Comparison of ENCODE assay signal across 25 cellular contexts in the genomic region with DNA sequence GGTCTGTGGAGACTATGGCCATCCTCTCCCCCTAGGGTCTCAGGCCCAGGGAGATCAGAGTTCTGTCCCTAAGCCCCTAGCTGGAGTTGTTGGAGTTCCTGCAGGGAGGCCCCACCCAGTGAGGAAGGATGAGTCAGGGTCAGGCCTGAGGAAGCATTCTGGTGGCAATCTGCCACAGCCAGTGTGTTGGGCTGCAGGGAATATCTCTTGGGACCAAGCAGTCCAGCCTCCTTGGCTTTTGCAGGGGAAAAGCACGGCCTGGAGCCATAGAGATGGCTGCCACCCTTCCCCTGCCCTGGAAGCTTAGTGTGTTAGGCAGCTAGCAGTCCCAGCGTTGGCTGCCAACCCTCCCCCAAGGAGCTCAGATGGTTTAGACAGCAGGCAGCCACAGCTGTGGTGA.
DNase-seq lines count a peak whose midpoint lies in the region; ATAC-seq and TF ChIP-seq lines count a peak whose summit lies in the region.
"Had no signal": no experiment of that assay in that cellular context is flagged by ENCODE, and none has a peak within 500 bp of the region (broad histone marks: within the 10 kb centered on the region; RNA-seq: fewer than 3 reads in every experiment).

No MANE protein-coding gene starts in this region.

- H3K27me3 Mint-ChIP-seq in activated CD8-positive, alpha-beta T cell treated with anti-CD3 and anti-CD28 coated beads for 36 hours: no peaks in the 10 kb centered on the region
- H3K27me3 Mint-ChIP-seq: activated naive CD4-positive, alpha-beta T cell treated with anti-CD3 and anti-CD28 coated beads, Interleukin-2, amount 50 U/mL, for 24 hours; dendritic cell treated with granulocyte-macrophage colony-stimulating factor and Interleukin-4, amounts not matched to agents 40 ng/mL and 50 ng/mL, for 4 days; stimulated activated memory B cell treated with anti-CD40 and anti-IgM and Interleukin-4, amounts not matched to agents 10 μg/mL and 1 μg/mL and 100 μg/mL, for 72 hours had no signal

- no peaks in the 10 kb centered on the region for H3K36me3 Mint-ChIP-seq in activated CD8-positive, alpha-beta T cell treated with anti-CD3 and anti-CD28 coated beads for 36 hours (ENCODE audit: low read depth)
- H3K36me3 Mint-ChIP-seq: activated naive CD4-positive, alpha-beta T cell treated with anti-CD3 and anti-CD28 coated beads, Interleukin-2, amount 50 U/mL, for 24 hours; immature natural killer cell; stimulated activated memory B cell treated with anti-CD40 and anti-IgM and Interleukin-4, amounts not matched to agents 10 μg/mL and 1 μg/mL and 100 μg/mL, for 72 hours had no signal

- TF ChIP-seq CTCF in AG09309 (IDR thresholded peaks at IDR 0.05; ENCODE audit: control insufficient read depth, insufficient read depth, low read depth, low read length, missing control alignments) (no peak), foreskin fibroblast (IDR thresholded peaks at IDR 0.05; ENCODE audit: low read depth, low read length) (no peak)
- TF ChIP-seq CTCF in activated CD8-positive, alpha-beta T cell treated with anti-CD3 and anti-CD28 coated beads for 36 hours (IDR thresholded peaks at IDR 0.05): no peak

- no peak overlapping the region for H3K4me3 ChIP-seq in AG09309 (ENCODE audit: control insufficient read depth, low read depth, low read length)
- no peak overlapping the region for H3K4me3 ChIP-seq in foreskin fibroblast (ENCODE audit: low read depth in 1 of 2, low read length in 2 of 2)
- H3K4me3 ChIP-seq: ascending aorta, hepatocyte, left lung, testis, uterus had no signal

- CTCF ChIA-PET in activated CD8-positive, alpha-beta T cell treated with anti-CD3 and anti-CD28 coated beads for 36 hours (lab: Charles Lee): no interaction called here

- DNase-seq in AG09309 (ENCODE audit: low read depth) (peak; percentile 5), HCEC 1CT (peak; percentile 45), T1000 (lab: John Stamatoyannopoulos, UW) (peak; percentile 18), foreskin fibroblast (peak; percentile 54 to 83), pons (ENCODE audit: low spot score) (no peak)
- DNase-seq in activated CD8-positive, alpha-beta T cell treated with anti-CD3 and anti-CD28 coated beads for 36 hours: no peak
- DNase-seq: activated CD4-positive, alpha-beta T cell treated with anti-CD3 and anti-CD28 coated beads, Interleukin-2, amount 50 U/mL, for 1 hour; central memory CD4-positive, alpha-beta T cell; immature natural killer cell; left lung; naive thymus-derived CD8-positive, alpha-beta T cell; NCI-H1092; NCI-H187 treated with DMSO at 0.1 percent for 48 hours; NCI-H524 treated with DMSO at 0.1 percent for 48 hours; retina; stimulated activated CD4-positive, alpha-beta T cell treated with anti-CD3 and anti-CD28 coated beads, Interleukin-2, amount 100 ng/mL, for 48 hours; testis; uterus had no signal

- H3K4me1 Mint-ChIP-seq in activated CD8-positive, alpha-beta T cell treated with anti-CD3 and anti-CD28 coated beads for 36 hours (ENCODE audit: low read depth): no peaks in the 10 kb centered on the region
- H3K4me1 Mint-ChIP-seq: activated naive CD4-positive, alpha-beta T cell treated with anti-CD3 and anti-CD28 coated beads, Interleukin-2, amount 50 U/mL, for 24 hours; immature natural killer cell; naive thymus-derived CD8-positive, alpha-beta T cell; stimulated activated memory B cell treated with anti-CD40 and anti-IgM and Interleukin-4, amounts not matched to agents 10 μg/mL and 1 μg/mL and 100 μg/mL, for 72 hours had no signal

- POLR2A ChIA-PET in activated CD8-positive, alpha-beta T cell treated with anti-CD3 and anti-CD28 coated beads for 36 hours (lab: Charles Lee): no interaction called here

- ATAC-seq in HG03025 (IDR thresholded peaks at IDR 0.05; ENCODE audit: low FRiP score, unreplicated experiment) (no peak), HG02884 (IDR thresholded peaks at IDR 0.05; ENCODE audit: unreplicated experiment) (no peak)
- ATAC-seq in activated CD8-positive, alpha-beta T cell treated with anti-CD3 and anti-CD28 coated beads for 36 hours: no peak
- ATAC-seq: left lung; naive thymus-derived CD8-positive, alpha-beta T cell; stimulated activated memory B cell treated with anti-CD40 and anti-IgM and Interleukin-4, amounts not matched to agents 10 μg/mL and 1 μg/mL and 100 μg/mL, for 72 hours had no signal

- no peak overlapping the region for H3K4me3 Mint-ChIP-seq in activated CD8-positive, alpha-beta T cell treated with anti-CD3 and anti-CD28 coated beads for 36 hours
- H3K4me3 Mint-ChIP-seq: activated naive CD4-positive, alpha-beta T cell treated with anti-CD3 and anti-CD28 coated beads, Interleukin-2, amount 50 U/mL, for 24 hours; dendritic cell treated with granulocyte-macrophage colony-stimulating factor and Interleukin-4, amounts not matched to agents 40 ng/mL and 50 ng/mL, for 4 days; immature natural killer cell; naive thymus-derived CD8-positive, alpha-beta T cell; stimulated activated memory B cell treated with anti-CD40 and anti-IgM and Interleukin-4, amounts not matched to agents 10 μg/mL and 1 μg/mL and 100 μg/mL, for 72 hours had no signal

- intact Hi-C loops in activated CD8-positive, alpha-beta T cell treated with anti-CD3 and anti-CD28 coated beads for 36 hours (cut with micrococcal nuclease): no loop called here

- no peak overlapping the region for H3K27ac Mint-ChIP-seq in activated CD8-positive, alpha-beta T cell treated with anti-CD3 and anti-CD28 coated beads for 36 hours
- H3K27ac Mint-ChIP-seq: activated naive CD4-positive, alpha-beta T cell treated with anti-CD3 and anti-CD28 coated beads, Interleukin-2, amount 50 U/mL, for 24 hours; dendritic cell treated with granulocyte-macrophage colony-stimulating factor and Interleukin-4, amounts not matched to agents 40 ng/mL and 50 ng/mL, for 4 days; immature natural killer cell; naive thymus-derived CD8-positive, alpha-beta T cell; stimulated activated memory B cell treated with anti-CD40 and anti-IgM and Interleukin-4, amounts not matched to agents 10 μg/mL and 1 μg/mL and 100 μg/mL, for 72 hours had no signal

- H3K9me3 Mint-ChIP-seq in activated CD8-positive, alpha-beta T cell treated with anti-CD3 and anti-CD28 coated beads for 36 hours: no peaks in the 10 kb centered on the region
- H3K9me3 Mint-ChIP-seq: activated naive CD4-positive, alpha-beta T cell treated with anti-CD3 and anti-CD28 coated beads, Interleukin-2, amount 50 U/mL, for 24 hours had no signal

Comparison
In these comparisons a context has a peak if more than half of its experiments do, and no peak if none do; other contexts are left out.
1. DNase-seq: peak in AG09309 (single experiment), HCEC 1CT (single experiment), T1000 (single experiment) and foreskin fibroblast (2 of 2); none in activated CD8-positive, alpha-beta T cell treated with anti-CD3 and anti-CD28 coated beads for 36 hours (single experiment) and pons (single experiment).